ENCODE assay signal across 1 cellular context in genomic region chr1:212567676-212568075, GRCh38.
TF ChIP-seq lines count a peak whose summit lies in the region.

No MANE protein-coding gene starts in this region.

TF ChIP-seq in HCT116, 20 proteins besides CTCF, POLR2A, EP300 and RAD21 (continued from another document):
- TF ChIP-seq FOSL1 (IDR thresholded peaks at IDR 0.05; ENCODE audit: low read depth) (no peak), ELF1 (IDR thresholded peaks at IDR 0.05; ENCODE audit: borderline replicate concordance, low read depth) (no peak), EZH2phosphoT487 (IDR thresholded peaks at IDR 0.05; ENCODE audit: borderline replicate concordance) (no peak), ZNF274 (IDR thresholded peaks at IDR 0.05; ENCODE audit: low read depth, low read length) (no peak), JUND (IDR thresholded peaks at IDR 0.05) (no peak), POLR2AphosphoS5 (IDR thresholded peaks at IDR 0.05; ENCODE audit: low read depth, low read length) (no peak), ZFX (IDR thresholded peaks at IDR 0.05) (no peak), REST (IDR thresholded peaks at IDR 0.05; ENCODE audit: low read depth) (no peak)
